ENCODE assay signal across 8 cellular contexts in the genomic region with DNA sequence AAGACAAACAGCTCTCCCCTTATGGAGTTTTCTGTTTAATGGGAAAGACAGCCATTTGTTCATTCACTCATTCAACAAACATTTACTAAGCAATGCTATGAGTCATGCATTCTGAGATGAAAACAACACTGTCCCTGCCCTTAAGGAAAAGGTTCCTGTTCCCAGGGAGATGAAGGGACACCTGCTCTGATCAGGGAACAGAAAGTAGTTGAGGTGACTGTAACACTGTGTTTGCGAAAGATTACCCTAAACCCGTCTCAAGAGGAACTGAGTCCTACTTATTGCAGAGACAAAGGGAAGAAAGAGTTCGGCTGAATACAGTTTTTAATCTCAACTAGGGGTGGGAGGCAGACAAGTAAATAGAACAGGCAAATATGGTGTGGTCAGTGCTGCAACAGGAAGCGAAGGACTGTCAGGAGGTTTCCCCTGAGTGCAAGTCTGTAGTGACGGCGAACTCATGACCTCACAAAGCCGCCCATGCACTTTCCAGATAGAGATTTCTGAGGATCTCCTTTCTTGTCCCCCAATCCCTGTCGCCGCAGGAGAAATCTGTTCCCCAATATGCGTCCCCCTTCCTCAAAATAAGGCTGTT. TPM values are rescaled to one million over a fixed set of nuclear protein-coding genes. Genes with fewer than 3 reads are reported as not detected.
DNase-seq lines count a peak whose midpoint lies in the region; ATAC-seq, FAIRE-seq and TF ChIP-seq lines count a peak whose summit lies in the region.

No MANE protein-coding gene starts in this region.

- H3K4me3 ChIP-seq in HAP-1, result peak overlapping the region; percentile 98
- peak overlapping the region; percentile 96 for H3K4me3 ChIP-seq in NB4 (ENCODE audit: low read depth, low read length)
- H3K4me3 ChIP-seq in pancreas, result peak overlapping the region; percentile 84 to 95 (median 92)

- intact Hi-C loops in activated T-helper 2 cell treated with anti-CD3 and anti-CD28 coated beads, Interferon-gamma antibody, Interleukin-2, Interleukin-4, amounts not matched to agents 10 μg/mL and 5 μg/mL and 100 μg/mL, durations not matched to agents 14 hours and 24 hours and 36 hours (cut with micrococcal nuclease), result loop anchor here (2.0 kb wide), 1 partner anchor 292 kb away; the partner anchor contains the start of gene TMEM128
- intact Hi-C loops in pancreas (cut with DNase I), result no loop called here

- H3K27ac Mint-ChIP-seq in activated T-helper 2 cell treated with anti-CD3 and anti-CD28 coated beads, Interferon-gamma antibody, Interleukin-2, Interleukin-4, amounts not matched to agents 10 μg/mL and 5 μg/mL and 100 μg/mL, durations not matched to agents 14 hours and 24 hours and 36 hours, result peak overlapping the region; percentile 94
- peak overlapping the region; percentile 72 for H3K27ac Mint-ChIP-seq in glutamatergic neuron (ENCODE audit: unreplicated experiment)

- H3K4me1 Mint-ChIP-seq in activated T-helper 2 cell treated with anti-CD3 and anti-CD28 coated beads, Interferon-gamma antibody, Interleukin-2, Interleukin-4, amounts not matched to agents 10 μg/mL and 5 μg/mL and 100 μg/mL, durations not matched to agents 14 hours and 24 hours and 36 hours (ENCODE audit: low read depth), result peaks cover 26% of the 10 kb centered on the region
- peaks cover 7% of the 10 kb centered on the region for H3K4me1 Mint-ChIP-seq in glutamatergic neuron (ENCODE audit: low read depth, unreplicated experiment)

- H3K27me3 ChIP-seq in HAP-1 (ENCODE audit: low read depth), result no peaks in the 10 kb centered on the region
- H3K27me3 ChIP-seq in pancreas, result no peaks in the 10 kb centered on the region

- no peaks in the 10 kb centered on the region for H3K9me3 ChIP-seq in HAP-1
- H3K9me3 ChIP-seq in pancreas, result no peaks in the 10 kb centered on the region

- H3K36me3 Mint-ChIP-seq in activated T-helper 2 cell treated with anti-CD3 and anti-CD28 coated beads, Interferon-gamma antibody, Interleukin-2, Interleukin-4, amounts not matched to agents 10 μg/mL and 5 μg/mL and 100 μg/mL, durations not matched to agents 14 hours and 24 hours and 36 hours (ENCODE audit: low read depth), result no peaks in the 10 kb centered on the region
- no peaks in the 10 kb centered on the region for H3K36me3 Mint-ChIP-seq in glutamatergic neuron (ENCODE audit: unreplicated experiment)

- peak overlapping the region; percentile 60 to 82 (median 72) for H3K27ac ChIP-seq in pancreas

- 3 to 5% methylated on average over 10 of the region's 10 CpGs for WGBS in pancreas, 2 donors

- peak overlapping the region; percentile 98 for H3K4me3 Mint-ChIP-seq in activated T-helper 2 cell treated with anti-CD3 and anti-CD28 coated beads, Interferon-gamma antibody, Interleukin-2, Interleukin-4, amounts not matched to agents 10 μg/mL and 5 μg/mL and 100 μg/mL, durations not matched to agents 14 hours and 24 hours and 36 hours (ENCODE audit: low read depth)
- peak overlapping the region; percentile 95 for H3K4me3 Mint-ChIP-seq in glutamatergic neuron (ENCODE audit: unreplicated experiment)

- H3K27me3 Mint-ChIP-seq in activated T-helper 2 cell treated with anti-CD3 and anti-CD28 coated beads, Interferon-gamma antibody, Interleukin-2, Interleukin-4, amounts not matched to agents 10 μg/mL and 5 μg/mL and 100 μg/mL, durations not matched to agents 14 hours and 24 hours and 36 hours (ENCODE audit: low read depth), result no peaks in the 10 kb centered on the region
- H3K27me3 Mint-ChIP-seq in glutamatergic neuron (ENCODE audit: unreplicated experiment), result peaks cover 2% of the 10 kb centered on the region

- no peaks in the 10 kb centered on the region for H3K9me3 Mint-ChIP-seq in activated T-helper 2 cell treated with anti-CD3 and anti-CD28 coated beads, Interferon-gamma antibody, Interleukin-2, Interleukin-4, amounts not matched to agents 10 μg/mL and 5 μg/mL and 100 μg/mL, durations not matched to agents 14 hours and 24 hours and 36 hours
- H3K9me3 Mint-ChIP-seq in glutamatergic neuron (ENCODE audit: unreplicated experiment), result peaks cover 8% of the 10 kb centered on the region

- DNase-seq in EL (peak; percentile 55), HAP-1 (ENCODE audit: low spot score in 2 of 2) (peak in 1 of 2 experiments; percentile 12), NB4 (ENCODE audit: low read depth) (peak; percentile 74), glutamatergic neuron (no peak), pancreas (peak in 3 of 6 donors; percentile 12 to 26 (median 15)), OCI-M2 (lab: John Stamatoyannopoulos, UW; ENCODE audit: unreplicated experiment) (no peak), ecto neural progenitor cell (ENCODE audit: low spot score) (no peak)
- DNase-seq in activated T-helper 2 cell treated with anti-CD3 and anti-CD28 coated beads, Interferon-gamma antibody, Interleukin-2, Interleukin-4, amounts not matched to agents 10 μg/mL and 5 μg/mL and 100 μg/mL, durations not matched to agents 14 hours and 24 hours and 36 hours (ENCODE audit: low spot score), result peak; percentile 22

- TF ChIP-seq POLR2A in NB4 (IDR thresholded peaks at IDR 0.05; ENCODE audit: extremely low read depth, insufficient read length), result no peak

- FAIRE-seq in pancreas (lab: Jason Lieb, UNC), result no peak

- TF ChIP-seq CTCF in NB4 (IDR thresholded peaks at IDR 0.05; ENCODE audit: low read depth, low read length) (no peak), glutamatergic neuron (IDR thresholded peaks at IDR 0.05; ENCODE audit: partially characterized antibody, unreplicated experiment) (no peak), pancreas (IDR thresholded peaks at IDR 0.05) (no peak)

- in situ Hi-C loops in HAP-1 (cut with MboI; ENCODE audit: low sequenced_read_pairs), result no loop called here

- peak; percentile 47 to 71 (median 48) for ATAC-seq in pancreas

- H3K36me3 ChIP-seq in HAP-1 (replicated peaks) (peaks cover 5% of the 10 kb centered on the region), pancreas (no peaks in the 10 kb centered on the region)

- H3K4me1 ChIP-seq in HAP-1 (peaks cover 18% of the 10 kb centered on the region), pancreas (peaks cover 5 to 12% (median 12%) of the 10 kb centered on the region in 3 donors)

RNA-seq across cellular contexts. Expression of gene STX18, which starts 0.7 kb away (rescaled TPM):
- 26.9 and 30.8 TPM in 2 replicates for total RNA-seq in activated T-helper 2 cell treated with anti-CD3 and anti-CD28 coated beads, Interferon-gamma antibody, Interleukin-2, Interleukin-4, amounts not matched to agents 10 μg/mL and 5 μg/mL and 100 μg/mL, durations not matched to agents 14 hours and 24 hours and 36 hours
- 26.3 TPM for total RNA-seq in glutamatergic neuron (ENCODE audit: unreplicated experiment)
- total RNA-seq in pancreas, result 10 to 100 TPM; 13.6 to 26.0 (median 18.1) TPM
- 10 to 100 TPM; 30.0 to 35.9 TPM for polyA plus RNA-seq in pancreas

Comparison
In these comparisons a context has a peak if more than half of its experiments do, and no peak if none do; other contexts are left out.
1. DNase-seq: peak in EL (single experiment), NB4 (single experiment) and activated T-helper 2 cell treated with anti-CD3 and anti-CD28 coated beads, Interferon-gamma antibody, Interleukin-2, Interleukin-4, amounts not matched to agents 10 μg/mL and 5 μg/mL and 100 μg/mL, durations not matched to agents 14 hours and 24 hours and 36 hours (single experiment); none in glutamatergic neuron (single experiment), OCI-M2 (single experiment) and ecto neural progenitor cell (single experiment).
2. Peak in every context shown above with its lines, with median percentiles within 50 percentile points of each other: H3K4me3 ChIP-seq.